Comparison of ENCODE assay signal across 8 cellular contexts in the genomic region with DNA sequence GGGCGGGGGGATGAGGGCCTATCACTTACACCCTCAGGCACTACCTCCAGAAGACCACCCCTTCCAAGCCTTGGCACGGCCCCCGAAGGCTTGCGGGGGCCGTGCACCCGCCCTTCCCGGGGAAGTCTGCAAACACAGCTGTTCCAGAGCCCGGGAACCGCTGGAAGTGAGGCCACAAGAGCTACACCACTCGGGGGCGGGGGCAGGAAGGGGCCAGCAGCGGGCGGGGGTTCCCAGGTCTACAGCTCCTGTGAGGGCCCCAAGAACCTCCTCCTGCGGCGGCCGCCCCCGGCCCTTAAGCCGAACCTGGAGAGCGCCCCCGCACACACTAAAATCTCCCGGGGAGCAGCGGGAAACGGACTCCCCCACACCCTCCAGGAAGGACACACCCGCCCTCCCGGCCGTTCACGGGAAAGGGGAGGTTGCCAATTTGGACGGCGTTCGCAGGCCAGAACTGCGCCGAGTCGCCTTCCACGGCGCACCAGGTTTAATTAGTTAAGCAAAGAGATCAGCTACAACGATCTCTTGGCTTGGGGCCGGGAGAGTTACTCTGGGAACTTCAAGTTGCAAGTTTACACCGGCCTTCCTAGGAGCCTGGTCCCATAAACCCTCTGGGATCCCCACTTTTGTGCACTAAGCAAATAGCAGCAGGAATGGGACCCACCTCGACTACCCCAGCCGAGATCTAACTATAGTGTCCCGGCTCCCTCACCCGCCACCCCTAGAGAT. TPM values are rescaled to one million over a fixed set of nuclear protein-coding genes. Genes with fewer than 3 reads are reported as not detected.
A peak's percentile ranks its signal among the peaks of the same experiment; 100 is the strongest.
DNase-seq lines count a peak whose midpoint lies in the region; ATAC-seq and TF ChIP-seq lines count a peak whose summit lies in the region.

No MANE protein-coding gene starts in this region.

- 1 to 2% methylated on average over 31 to 36 of the region's 42 CpGs for WGBS in tibial nerve, 2 donors

- H3K9me3 Mint-ChIP-seq in memory B cell, result no peaks in the 10 kb centered on the region

- CTCF ChIA-PET in A673 (lab: Charles Lee), result interaction anchor here (0.6 to 1.5 kb wide), 6 partner anchors 20 to 703 kb away, joined by 3 to 11 read pairs (median 4); no protein-coding TSS in a partner anchor

- H3K36me3 ChIP-seq in A673 (ENCODE audit: insufficient read depth, low read length, poor library complexity, severe bottlenecking) (peaks cover 7% of the 10 kb centered on the region), duodenal mucosa (ENCODE audit: control insufficient read depth in 1 of 2, insufficient read depth in 2 of 2, low read length in 2 of 2) (peaks cover 5 to 21% of the 10 kb centered on the region in 2 donors), tibial nerve (peaks cover 0 to 7% (median 0%) of the 10 kb centered on the region in 3 donors)

- no TSS peak for BruUV-seq in A673 (replicated peaks; lab: Mats Ljungman, UMichigan)

- ATAC-seq in memory B cell (ENCODE audit: low read depth) (no peak), HG03342 (IDR thresholded peaks at IDR 0.05; ENCODE audit: unreplicated experiment) (no peak), GM21381 (IDR thresholded peaks at IDR 0.05; ENCODE audit: unreplicated experiment) (no peak)

- H3K4me3 Mint-ChIP-seq in memory B cell, result peak overlapping the region; percentile 73

- H3K9me3 ChIP-seq in A673 (ENCODE audit: low read depth, low read length, poor library complexity, severe bottlenecking) (no peaks in the 10 kb centered on the region), duodenal mucosa (ENCODE audit: control insufficient read depth in 1 of 2, low read length in 2 of 2) (no peaks in the 10 kb centered on the region), tibial nerve (no peaks in the 10 kb centered on the region)

- POLR2A ChIA-PET in A673 (lab: Charles Lee; ENCODE audit: low non-redundant PET), result interaction anchor here (0.6 kb wide), 1 partner anchor 11 kb away, joined by 5 read pairs; no protein-coding TSS in a partner anchor

- DNase-seq in A673 (ENCODE audit: low spot score) (peak; percentile 71), GM12865 (ENCODE audit: low read depth) (peak; percentile 45), RPMI8226 (peak; percentile 57), memory B cell (ENCODE audit: low spot score in 2 of 2) (no peak), tibial nerve (ENCODE audit: low spot score in 2 of 2) (peak; percentile 62 to 64)

- H3K27me3 ChIP-seq in A673 (replicated peaks; ENCODE audit: insufficient read depth, low read depth, low read length, poor library complexity) (no peaks in the 10 kb centered on the region), duodenal mucosa (ENCODE audit: control insufficient read depth in 1 of 2, insufficient read depth in 2 of 2, low read length in 2 of 2) (no peaks in the 10 kb centered on the region), tibial nerve (no peaks in the 10 kb centered on the region)

- no peaks in the 10 kb centered on the region for H3K36me3 Mint-ChIP-seq in memory B cell

- TF ChIP-seq POLR2A in tibial nerve (IDR thresholded peaks at IDR 0.05), result peak in 1 of 2 donors; percentile 20

- peak overlapping the region; percentile 74 to 88 for H3K9ac ChIP-seq in duodenal mucosa (ENCODE audit: low read depth in 1 of 2, low read length in 2 of 2)

- intact Hi-C loops in A673 (cut with micrococcal nuclease; ENCODE audit: unreplicated experiment), result loop anchor here (2.0 to 5.0 kb wide), 9 partner anchors 117 to 870 kb away; no protein-coding TSS in a partner anchor

- TF ChIP-seq EP300 in tibial nerve (IDR thresholded peaks at IDR 0.05), result peak in 1 of 2 donors; percentile 21

- peaks cover 23% of the 10 kb centered on the region for H3K4me1 Mint-ChIP-seq in memory B cell

- no peak overlapping the region for H3K27ac Mint-ChIP-seq in memory B cell

- peaks cover 54% of the 10 kb centered on the region for H3K4me1 ChIP-seq in A673 (ENCODE audit: insufficient read depth, low read length, poor library complexity, severe bottlenecking)
- peaks cover 25 to 31% of the 10 kb centered on the region in 2 donors for H3K4me1 ChIP-seq in duodenal mucosa (ENCODE audit: control insufficient read depth in 1 of 2, insufficient read depth in 2 of 2, low read length in 2 of 2)
- H3K4me1 ChIP-seq in tibial nerve, result peaks cover 0 to 54% (median 12%) of the 10 kb centered on the region in 4 donors

- H3K27me3 Mint-ChIP-seq in memory B cell, result peaks cover 18% of the 10 kb centered on the region

- no peak for TF ChIP-seq CTCF in A673 (conservative IDR thresholded peaks at IDR 0.05; ENCODE audit: low read depth, low read length)
- TF ChIP-seq CTCF in GM12865 (IDR thresholded peaks at IDR 0.05; ENCODE audit: insufficient read depth, low read depth, low read length, missing control alignments), result no peak
- no peak for TF ChIP-seq CTCF in tibial nerve (IDR thresholded peaks at IDR 0.05)

- H3K27ac ChIP-seq in A673 (ENCODE audit: low read depth, low read length, poor library complexity, severe bottlenecking) (peak overlapping the region; percentile 75), duodenal mucosa (ENCODE audit: low read depth, low read length) (peak overlapping the region; percentile 81), tibial nerve (peak overlapping the region; percentile 91 to 95 (median 95))

- H3K4me3 ChIP-seq in A673 (ENCODE audit: low read depth, low read length, poor library complexity, severe bottlenecking), result peak overlapping the region; percentile 59
- peak overlapping the region; percentile 92 for H3K4me3 ChIP-seq in GM12865 (ENCODE audit: low read depth, low read length)
- peak overlapping the region; percentile 86 to 93 for H3K4me3 ChIP-seq in duodenal mucosa (ENCODE audit: low read depth in 1 of 2, low read length in 2 of 2)
- H3K4me3 ChIP-seq in tibial nerve, result peak overlapping the region; percentile 68 to 89 (median 80)

RNA-seq across cellular contexts. Expression of a gene that starts 1.8 kb away (rescaled TPM):
- total RNA-seq in A673 (2021), result 42.9 and 57.5 TPM in 2 replicates
- total RNA-seq in tibial nerve, result 100 to 1,000 TPM in 2 of 4 donors, 10 to 100 TPM in 2; 93.1 to 133 (median 112) TPM

Comparison
In these comparisons a context has a peak if more than half of its experiments do, and no peak if none do; other contexts are left out.
1. DNase-seq: peak in A673 (single experiment), GM12865 (single experiment), RPMI8226 (single experiment) and tibial nerve (2 of 2); none in memory B cell (0 of 2).
2. Peak in every context shown above with its lines, with median percentiles within 50 percentile points of each other: H3K27ac ChIP-seq and H3K4me3 ChIP-seq.